In the genomic region with DNA sequence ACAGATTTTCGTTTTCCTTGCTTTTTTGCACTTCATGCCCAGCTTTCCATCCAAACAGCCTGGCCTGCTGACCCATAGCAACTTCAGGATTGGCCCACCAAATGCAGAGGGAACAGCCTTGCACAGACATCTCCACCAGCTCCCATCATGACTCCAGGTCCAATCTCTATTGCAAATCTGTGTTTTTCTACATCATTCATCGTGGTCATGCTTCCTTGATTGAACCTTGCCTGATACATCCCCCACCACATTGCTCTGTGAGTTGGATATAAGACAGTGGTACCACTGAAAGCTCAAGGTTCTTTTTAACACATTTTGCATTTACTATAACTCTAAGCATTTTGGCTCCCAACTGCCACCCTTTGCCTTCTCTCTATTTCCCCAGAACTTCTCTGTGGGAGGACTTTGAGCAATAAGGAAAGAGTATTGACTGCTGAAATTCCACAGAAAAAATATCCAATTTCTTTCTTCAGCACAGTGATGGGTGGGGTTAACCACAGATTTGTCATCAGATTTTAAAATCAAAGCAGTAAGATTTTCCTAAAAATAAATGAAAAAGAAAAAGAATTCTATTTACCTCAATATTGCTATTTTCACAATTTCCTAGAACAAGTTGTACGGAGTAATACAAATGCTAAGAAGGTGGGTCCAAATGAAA, we compare ENCODE assay signal across 12 cellular contexts.
DNase-seq lines count a peak whose midpoint lies in the region; ATAC-seq and TF ChIP-seq lines count a peak whose summit lies in the region.
"Had no signal": no experiment of that assay in that cellular context is flagged by ENCODE, and none has a peak within 500 bp of the region (broad histone marks: within the 10 kb centered on the region; RNA-seq: fewer than 3 reads in every experiment).

No MANE protein-coding gene starts in this region.

- no peaks in the 10 kb centered on the region for H3K9me3 ChIP-seq in adipocyte (ENCODE audit: control insufficient read depth, low read length)
- H3K9me3 ChIP-seq in fibroblast of lung (ENCODE audit: control insufficient read depth, insufficient read depth, low read depth, low read length), result no peaks in the 10 kb centered on the region
- no peaks in the 10 kb centered on the region for H3K9me3 ChIP-seq in ovary

- H4K20me1 ChIP-seq in fibroblast of lung (ENCODE audit: control insufficient read depth, extremely low read depth, insufficient read depth, low read length), result no peaks in the 10 kb centered on the region

- TF ChIP-seq CTCF in fibroblast of lung (conservative IDR thresholded peaks at IDR 0.05 in 1 of 2, IDR thresholded peaks at IDR 0.05 in 1 of 2; ENCODE audit: low read depth in 1 of 2, low read length in 2 of 2) (no peak), ovary (IDR thresholded peaks at IDR 0.05) (no peak)

- no peaks in the 10 kb centered on the region for H3K36me3 ChIP-seq in adipocyte (ENCODE audit: control insufficient read depth, insufficient read depth, low read length, severe bottlenecking)
- H3K36me3 ChIP-seq in fibroblast of lung (ENCODE audit: control insufficient read depth, insufficient read depth, low read length), result no peaks in the 10 kb centered on the region
- no peaks in the 10 kb centered on the region for H3K36me3 ChIP-seq in ovary
- no peaks in the 10 kb centered on the region for H3K36me3 ChIP-seq in urinary bladder (ENCODE audit: insufficient read depth)

- intact Hi-C loops in ovary (cut with DNase I), result loop anchor here in 3 of 4 donors (5.0 to 10.0 kb wide), 4 partner anchors 75 to 425 kb away; no protein-coding TSS in a partner anchor

- peak overlapping the region; percentile 97 for H3K27ac ChIP-seq in fibroblast of lung (ENCODE audit: insufficient read depth, low read length)
- peak overlapping the region; percentile 60 to 85 for H3K27ac ChIP-seq in ovary
- peak overlapping the region; percentile 42 for H3K27ac ChIP-seq in urinary bladder (ENCODE audit: low read depth)

- H3K4me3 ChIP-seq in adipocyte (ENCODE audit: low read length) (peak overlapping the region; percentile 30), fibroblast of lung (replicated peaks in 1 of 4; ENCODE audit: control extremely low read depth in 1 of 4, insufficient read depth in 1 of 4, low read depth in 3 of 4, low read length in 4 of 4) (peak overlapping the region in 1 of 4 experiments; percentile 3), ovary (no peak overlapping the region), urinary bladder (ENCODE audit: low read depth, low read length) (no peak overlapping the region)

- no peak overlapping the region for H2AFZ ChIP-seq in fibroblast of lung (ENCODE audit: low read length)

- ATAC-seq in GM21526 (IDR thresholded peaks at IDR 0.05; ENCODE audit: low FRiP score, unreplicated experiment), result no peak

- H3K9ac ChIP-seq in adipocyte (ENCODE audit: low read length) (peak overlapping the region; percentile 84), fibroblast of lung (ENCODE audit: insufficient read depth, low read length) (peak overlapping the region; percentile 37)

- 43 to 50% (median 48%) methylated on average over 3 of the region's 3 CpGs for WGBS in ovary, 3 donors
- WGBS in urinary bladder, result 67% methylated on average over 3 of the region's 3 CpGs

- H3K4me2 ChIP-seq in fibroblast of lung (ENCODE audit: extremely low read depth, insufficient read depth, low read length), result peak overlapping the region; percentile 34

- DNase-seq in adipocyte (ENCODE audit: low read depth), result no peak
- DNase-seq in fibroblast of lung (ENCODE audit: low read depth in 2 of 2), result no peak
- no peak for DNase-seq in ovary
- no peak for DNase-seq in NCI-H187 (lab: John Stamatoyannopoulos, UW)
- DNase-seq in activated T-cell treated with anti-CD3 and anti-CD28 coated beads, Interleukin-2, amount 50 U/mL, for 1 hour, result no peak
- DNase-seq: activated B cell treated with CpG ODN at 0.5 μM for 24 hours; naive B cell; NCI-H345; SHP77 treated with DMSO at 0.1 percent for 48 hours; stimulated activated CD4-positive, alpha-beta T cell treated with anti-CD3 and anti-CD28 coated beads, Interleukin-2, amount 100 ng/mL, for 24 hours had no signal

- H3K4me1 ChIP-seq in adipocyte (ENCODE audit: control insufficient read depth, insufficient read depth, low read length), result peaks cover 63% of the 10 kb centered on the region
- H3K4me1 ChIP-seq in fibroblast of lung (ENCODE audit: control insufficient read depth, extremely low read depth, insufficient read depth, low read length), result peaks cover 36% of the 10 kb centered on the region
- H3K4me1 ChIP-seq in ovary (ENCODE audit: insufficient read depth), result peaks cover 23% of the 10 kb centered on the region
- no peaks in the 10 kb centered on the region for H3K4me1 ChIP-seq in urinary bladder (ENCODE audit: insufficient read depth)

- no peak for TF ChIP-seq POLR2A in ovary (IDR thresholded peaks at IDR 0.05)

- no peak for TF ChIP-seq EP300 in ovary (IDR thresholded peaks at IDR 0.05)

- H3K27me3 ChIP-seq in adipocyte (replicated peaks; ENCODE audit: control insufficient read depth, insufficient read depth, low read length) (no peaks in the 10 kb centered on the region), fibroblast of lung (ENCODE audit: control insufficient read depth, insufficient read depth, low read length) (no peaks in the 10 kb centered on the region), ovary (no peaks in the 10 kb centered on the region)

- H3K79me2 ChIP-seq in fibroblast of lung (ENCODE audit: control insufficient read depth, insufficient read depth, low read length), result no peaks in the 10 kb centered on the region

Comparison
In these comparisons a context has a peak if more than half of its experiments do, and no peak if none do; other contexts are left out.
1. H3K27ac ChIP-seq: peak in every context shown above with its lines; median percentile 97 in fibroblast of lung; 72 in ovary; 42 in urinary bladder.